In genomic region chr5:126673477-126673876, GRCh38 we compare ENCODE assay signal across 16 cellular contexts.
DNase-seq lines count a peak whose midpoint lies in the region; FAIRE-seq and TF ChIP-seq lines count a peak whose summit lies in the region.
"Had no signal": no experiment of that assay in that cellular context is flagged by ENCODE, and none has a peak within 500 bp of the region (broad histone marks: within the 10 kb centered on the region; RNA-seq: fewer than 3 reads in every experiment).

No MANE protein-coding gene starts in this region.

- 0 out of 2 replicates have a peak overlapping the region, but pooled peaks have one; percentile 68 for H2BK12ac ChIP-seq in H1 (ENCODE audit: low read depth, low read length)

- H3K27me3 ChIP-seq in HUES6 (ENCODE audit: control insufficient read depth, insufficient read depth, low read length) (no peaks in the 10 kb centered on the region), H1 (replicated peaks in 1 of 4; ENCODE audit: control insufficient read depth in 3 of 4, extremely low read depth in 1 of 4, insufficient read depth in 3 of 4, low read length in 3 of 4) (no peaks in the 10 kb centered on the region), mesendoderm (ENCODE audit: insufficient read depth, low read length, poor library complexity) (no peaks in the 10 kb centered on the region), transverse colon (no peaks in the 10 kb centered on the region)

- H2AFZ ChIP-seq in H1 (ENCODE audit: low read length), result no peak overlapping the region; the same call in 1 of the 2 replicates

- H3K36me3 ChIP-seq in HUES6 (ENCODE audit: control insufficient read depth, insufficient read depth, low read length) (no peaks in the 10 kb centered on the region), H1 (ENCODE audit: control insufficient read depth in 2 of 4, insufficient read depth in 4 of 4, low read length in 3 of 4) (no peaks in the 10 kb centered on the region), mesendoderm (ENCODE audit: control insufficient read depth, insufficient read depth, low read length) (no peaks in the 10 kb centered on the region), transverse colon (no peaks in the 10 kb centered on the region)

- H3K9ac ChIP-seq in HUES6 (ENCODE audit: low read length) (peak overlapping the region; percentile 42), H1 (replicated peaks in 1 of 4; ENCODE audit: extremely low read depth in 1 of 4, low read depth in 3 of 4, low read length in 3 of 4) (no peak overlapping the region), mesendoderm (ENCODE audit: low read length) (peak overlapping the region; percentile 3)

- intact Hi-C loops in transverse colon (cut with DNase I; ENCODE audit: low total_unique reads), result no loop called here
- intact Hi-C loops in CD14-positive monocyte (cut with micrococcal nuclease), result no loop called here

- H3K27me3 Mint-ChIP-seq in CD14-positive monocyte (ENCODE audit: low read depth in 3 of 3), result peaks cover 0 to 3% (median 1%) of the 10 kb centered on the region in 3 donors
- H3K27me3 Mint-ChIP-seq: B cell; CD4-positive, alpha-beta memory T cell; IgD-negative memory B cell had no signal

- no peak for DNase-seq in H1 (ENCODE audit: low read depth in 1 of 2, low spot score in 2 of 2)
- peak; percentile 26 for DNase-seq in mesendoderm
- peak; percentile 28 for DNase-seq in transverse colon
- no peak for DNase-seq in CD14-positive monocyte (ENCODE audit: low spot score)
- no peak for DNase-seq in GM19240 (ENCODE audit: insufficient read length, low spot score)
- DNase-seq in NCI-H2196 (lab: John Stamatoyannopoulos, UW; ENCODE audit: unreplicated experiment), result no peak
- DNase-seq: C1 segment of cervical spinal cord; CD4-positive, alpha-beta memory T cell; DMS79 had no signal

- POLR2A ChIA-PET in H1 (lab: Charles Lee; ENCODE audit: partially characterized antibody), result interaction anchor here (0.6 to 10.8 kb wide), 5 partner anchors 8 to 239 kb away, joined by 3 to 146 read pairs (median 3); partner anchors contain the start of gene LMNB1

- H3K4me1 ChIP-seq in HUES6 (ENCODE audit: control insufficient read depth, insufficient read depth, low read length), result peaks cover 29% of the 10 kb centered on the region
- H3K4me1 ChIP-seq in H1 (replicated peaks in 1 of 4; ENCODE audit: control insufficient read depth in 3 of 4, insufficient read depth in 4 of 4, low read length in 3 of 4), result peaks cover 6 to 22% (median 10%) of the 10 kb centered on the region in 4 experiments; a peak in 6 of 7 replicates
- H3K4me1 ChIP-seq in mesendoderm (ENCODE audit: control insufficient read depth, low read depth, low read length), result peaks cover 5% of the 10 kb centered on the region
- peaks cover 0 to 21% (median 8%) of the 10 kb centered on the region in 4 donors for H3K4me1 ChIP-seq in transverse colon

- H3K18ac ChIP-seq in H1 (ENCODE audit: extremely low read depth, low read length) (peak overlapping the region; percentile 10; the same call in 1 of the 2 replicates), mesendoderm (ENCODE audit: low read length) (peak overlapping the region; percentile 24)

- H3K56ac ChIP-seq in H1 (replicated peaks; ENCODE audit: insufficient read length, low read depth, low read length) (no peak overlapping the region), mesendoderm (ENCODE audit: low read length) (peak overlapping the region; percentile 38)

- CTCF ChIA-PET in H1 (lab: Charles Lee; ENCODE audit: partially characterized antibody), result interaction anchor here (0.6 to 11.4 kb wide), 9 partner anchors 13 to 183 kb away, joined by 3 to 251 read pairs (median 5); partner anchors contain the start of gene LMNB1

- H4K20me1 ChIP-seq in H1 (replicated peaks in 1 of 2; ENCODE audit: control insufficient read depth in 1 of 2, insufficient read depth in 2 of 2, low read length in 2 of 2), result no peaks in the 10 kb centered on the region

- in situ Hi-C loops in transverse colon (cut with MboI; ENCODE audit: low pct_ligation_motif_present in 1 of 4, low pct_unique_long_range_greater_than_20kb in 1 of 4, low sequenced_read_pairs in 3 of 4), result loop anchor here in 3 of 4 donors (10.0 to 25.0 kb wide), 3 partner anchors 114 to 639 kb away; partner anchors contain the start of gene LMNB1 (in 1 of the 3)

- FAIRE-seq in H1 (lab: Jason Lieb, UNC), result no peak
- FAIRE-seq: A204.1, G401.6, GM12891, H54 had no signal

- no peak overlapping the region for H3K14ac ChIP-seq in H1 (ENCODE audit: insufficient read length)

- H3K23ac ChIP-seq in H1 (ENCODE audit: insufficient read length), result no peak overlapping the region
- H3K23ac ChIP-seq in mesendoderm (ENCODE audit: low read length), result no peak overlapping the region

- H3K27ac ChIP-seq in HUES6 (ENCODE audit: low read depth, low read length), result peak overlapping the region; percentile 53; the same call in 1 of the 2 replicates
- no peak overlapping the region for H3K27ac ChIP-seq in H1 (ENCODE audit: low read depth, low read length)
- H3K27ac ChIP-seq in mesendoderm (ENCODE audit: low read depth, low read length), result peak overlapping the region; percentile 43
- H3K27ac ChIP-seq in transverse colon, result peak overlapping the region; percentile 71 to 83 (median 74)

- WGBS in H1 (ENCODE audit: extremely low coverage in 1 of 2, insufficient coverage in 1 of 2, insufficient read length in 1 of 2, insufficient replicate concordance in 2 of 2, low coverage in 1 of 2, low lambda C conversion rate in 2 of 2, missing lambda C conversion rate in 1 of 2), 2 experiments, result 90% methylated on average over 11 of the region's 11 CpGs; no CpG with 5 or more reads in 1 of the 2 experiments
- WGBS in mesendoderm (ENCODE audit: extremely low coverage, insufficient coverage, low lambda C conversion rate), result no CpG with 5 or more reads among the region's 11 CpGs
- WGBS in transverse colon (ENCODE audit: low coverage in 1 of 2), 2 donors, result 48% methylated on average over 11 of the region's 11 CpGs; no CpG with 5 or more reads in 1 of the 2 donors

- H3K9me3 Mint-ChIP-seq in CD14-positive monocyte, result peaks cover 0 to 5% (median 3%) of the 10 kb centered on the region in 7 donors
- H3K9me3 Mint-ChIP-seq: IgD-negative memory B cell had no signal

- H3K27ac Mint-ChIP-seq in CD14-positive monocyte, result no peak overlapping the region
- H3K27ac Mint-ChIP-seq: B cell; CD4-positive, alpha-beta memory T cell; IgD-negative memory B cell had no signal

- no peak overlapping the region for H3K4me2 ChIP-seq in H1 (ENCODE audit: insufficient read depth in 1 of 2, low read depth in 2 of 2, low read length in 2 of 2)
- no peak overlapping the region for H3K4me2 ChIP-seq in mesendoderm (ENCODE audit: low read length)

- H3K79me1 ChIP-seq in H1 (ENCODE audit: low read depth, low read length) (no peaks in the 10 kb centered on the region; the same call in 1 of the 2 replicates), mesendoderm (ENCODE audit: low read length) (no peaks in the 10 kb centered on the region)

- H3K4me1 Mint-ChIP-seq in CD14-positive monocyte, result peaks cover 18% of the 10 kb centered on the region

- peak overlapping the region; percentile 25 for H4K91ac ChIP-seq in H1 (replicated peaks; ENCODE audit: insufficient read length, low read length)

- TF ChIP-seq CTCF in H1 (IDR thresholded peaks at IDR 0.05; ENCODE audit: control extremely low read depth in 1 of 3, insufficient read depth in 1 of 3, low read depth in 1 of 3, low read length in 3 of 3), result no peak
- no peak for TF ChIP-seq CTCF in transverse colon (IDR thresholded peaks at IDR 0.05)
- TF ChIP-seq CTCF in CD14-positive monocyte (IDR thresholded peaks at IDR 0.05), result no peak

- no peak overlapping the region for H3K4me3 Mint-ChIP-seq in CD14-positive monocyte
- H3K4me3 Mint-ChIP-seq: B cell; CD4-positive, alpha-beta memory T cell; IgD-negative memory B cell had no signal

- H2BK5ac ChIP-seq in H1 (ENCODE audit: low read depth, low read length) (peak overlapping the region; percentile 82; the same call in 1 of the 2 replicates), mesendoderm (ENCODE audit: low read length) (peak overlapping the region; percentile 3)

- H2BK15ac ChIP-seq in H1 (ENCODE audit: low read length) (peak overlapping the region; percentile 24; the same call in 1 of the 2 replicates), mesendoderm (replicated peaks; ENCODE audit: low read depth) (no peak overlapping the region)

- no peak overlapping the region for H3K4ac ChIP-seq in H1 (replicated peaks; ENCODE audit: insufficient read length, low read depth, low read length)
- peak overlapping the region; percentile 4 for H3K4ac ChIP-seq in mesendoderm (ENCODE audit: low read depth, low read length)

- H2BK120ac ChIP-seq in H1 (replicated peaks; ENCODE audit: low read depth, low read length) (peak overlapping the region; percentile 29), mesendoderm (ENCODE audit: low read depth, low read length) (peak overlapping the region; percentile 4)

- no peak overlapping the region for H4K8ac ChIP-seq in H1 (ENCODE audit: extremely low read depth, insufficient read depth, low read length)
- H4K8ac ChIP-seq in mesendoderm (ENCODE audit: low read depth, low read length), result no peak overlapping the region

- TF ChIP-seq EP300 in H1 (IDR thresholded peaks at IDR 0.05; ENCODE audit: borderline replicate concordance in 1 of 2, low read depth in 2 of 2, low read length in 2 of 2), result no peak
- TF ChIP-seq EP300 in transverse colon (IDR thresholded peaks at IDR 0.05; ENCODE audit: low read depth), result no peak

- H3K9me3 ChIP-seq in HUES6 (ENCODE audit: control insufficient read depth, insufficient read depth, low read depth, low read length) (peaks cover 12% of the 10 kb centered on the region), H1 (ENCODE audit: insufficient read depth in 2 of 2, low read depth in 1 of 2, low read length in 1 of 2) (no peaks in the 10 kb centered on the region), transverse colon (peaks cover 0 to 7% of the 10 kb centered on the region in 2 donors)

- no peaks in the 10 kb centered on the region for H3K79me2 ChIP-seq in H1 (ENCODE audit: control insufficient read depth in 1 of 2, insufficient read depth in 2 of 2, low read length in 2 of 2)
- H3K79me2 ChIP-seq in mesendoderm (ENCODE audit: control insufficient read depth, insufficient read depth, low read length), result no peaks in the 10 kb centered on the region

- H2BK20ac ChIP-seq in H1 (ENCODE audit: low read length), result peak overlapping the region; percentile 95; the same call in 1 of the 2 replicates

- H3K36me3 Mint-ChIP-seq in CD14-positive monocyte, result no peaks in the 10 kb centered on the region
- H3K36me3 Mint-ChIP-seq: CD4-positive, alpha-beta memory T cell had no signal

- H2AK5ac ChIP-seq in H1 (ENCODE audit: low read depth, low read length), result no peak overlapping the region
- H2AK5ac ChIP-seq in mesendoderm (ENCODE audit: low read length), result no peak overlapping the region

- H3K23me2 ChIP-seq in H1 (ENCODE audit: low read depth, low read length), result no peaks in the 10 kb centered on the region

- TF ChIP-seq RAD21 in H1 (IDR thresholded peaks at IDR 0.05 in 1 of 2, conservative IDR thresholded peaks at IDR 0.05 in 1 of 2; ENCODE audit: low read depth in 2 of 2, low read length in 2 of 2), result no peak

- no peak overlapping the region for H4K5ac ChIP-seq in H1 (ENCODE audit: insufficient read length, low read depth, low read length)
- no peak overlapping the region for H4K5ac ChIP-seq in mesendoderm (ENCODE audit: low read length)

- TF ChIP-seq POLR2A in H1 (IDR thresholded peaks at IDR 0.05; ENCODE audit: control extremely low read depth in 1 of 2, low read depth in 2 of 2, low read length in 2 of 2), result no peak
- no peak for TF ChIP-seq POLR2A in transverse colon (IDR thresholded peaks at IDR 0.05)

- H3K4me3 ChIP-seq in HUES6 (ENCODE audit: low read depth, low read length) (peak overlapping the region; percentile 24; the same call in 1 of the 2 replicates), H1 (ENCODE audit: extremely low read depth in 1 of 4, insufficient read depth in 2 of 4, low read depth in 3 of 4, low read length in 4 of 4) (no peak overlapping the region), mesendoderm (ENCODE audit: low read length) (no peak overlapping the region), transverse colon (peak overlapping the region in 2 of 4 donors; percentile 24 to 45)

Comparison
In these comparisons a context has a peak if more than half of its experiments do, and no peak if none do; other contexts are left out.
1. H3K9ac ChIP-seq: peak in HUES6 (single experiment) and mesendoderm (single experiment); none in H1 (0 of 4).
2. DNase-seq: peak in mesendoderm (single experiment) and transverse colon (single experiment); none in H1 (0 of 2), CD14-positive monocyte (single experiment), GM19240 (single experiment) and NCI-H2196 (single experiment).